ENCODE assay signal across 9 cellular contexts in the genomic region with DNA sequence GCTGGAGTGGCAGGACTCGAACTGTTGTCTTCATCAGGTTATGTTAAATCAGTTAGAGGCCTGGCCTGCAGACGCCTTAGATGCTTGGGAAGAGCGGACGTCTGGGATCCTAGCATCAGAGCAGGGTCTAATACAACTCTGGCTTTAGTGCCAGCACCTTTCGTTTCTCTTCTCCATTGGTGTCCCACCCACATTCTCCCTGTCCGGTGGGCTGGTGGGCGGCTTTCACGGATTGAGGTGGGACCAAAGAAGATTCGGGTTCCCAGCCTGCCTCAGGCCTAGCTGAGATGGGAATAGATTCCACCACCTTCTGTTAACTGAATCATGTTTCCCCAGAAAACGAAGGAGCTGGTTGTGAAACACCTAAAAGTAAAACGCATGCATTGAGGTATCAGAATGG. TPM values are rescaled to one million over a fixed set of nuclear protein-coding genes. Genes with fewer than 3 reads are reported as not detected.
DNase-seq lines count a peak whose midpoint lies in the region; ATAC-seq and TF ChIP-seq lines count a peak whose summit lies in the region.
"Had no signal": no experiment of that assay in that cellular context is flagged by ENCODE, and none has a peak within 500 bp of the region (broad histone marks: within the 10 kb centered on the region; RNA-seq: fewer than 3 reads in every experiment).

No MANE protein-coding gene starts in this region.

- 56% methylated on average over 11 of the region's 11 CpGs for WGBS in HUES64

- TF ChIP-seq CTCF in C4-2B (conservative IDR thresholded peaks at IDR 0.05) (no peak), coronary artery (IDR thresholded peaks at IDR 0.05) (no peak)

- DNase-seq in coronary artery (ENCODE audit: low spot score) (no peak), NCI-H187 (lab: John Stamatoyannopoulos, UW) (no peak), NCI-H2107 treated with DMSO at 0.1 percent for 48 hours (lab: John Stamatoyannopoulos, UW; ENCODE audit: unreplicated experiment) (no peak)
- DNase-seq: activated gamma-delta T cell treated with Interleukin-2 at 50 U/mL for 16 hours had no signal

- H3K4me3 ChIP-seq in HUES64 (ENCODE audit: low read length), result peak overlapping the region; percentile 84
- H3K4me3 ChIP-seq in coronary artery, result peak overlapping the region; percentile 84
- peak overlapping the region; percentile 55 for H3K4me3 ChIP-seq in neuron (ENCODE audit: low read length)

- H3K9me3 ChIP-seq in HUES64 (ENCODE audit: insufficient read depth, low read depth, low read length), result no peaks in the 10 kb centered on the region
- no peaks in the 10 kb centered on the region for H3K9me3 ChIP-seq in neuron (ENCODE audit: low read length)

- no peak overlapping the region for H2AFZ ChIP-seq in neuron (ENCODE audit: low read depth, low read length)

- no peaks in the 10 kb centered on the region for H3K36me3 ChIP-seq in HUES64 (ENCODE audit: insufficient read depth, low read length)
- H3K36me3 ChIP-seq in neuron (ENCODE audit: insufficient read depth, low read length), result no peaks in the 10 kb centered on the region

- peak overlapping the region; percentile 85; the same call in 1 of the 2 replicates for H3K27ac ChIP-seq in C4-2B
- H3K27ac ChIP-seq in HUES64 (ENCODE audit: low read depth, low read length), result no peak overlapping the region
- peak overlapping the region; percentile 80 to 86 for H3K27ac ChIP-seq in coronary artery

- no peak overlapping the region for H3K9ac ChIP-seq in HUES64 (ENCODE audit: low read depth, low read length)

- no peaks in the 10 kb centered on the region for H3K27me3 ChIP-seq in HUES64 (ENCODE audit: insufficient read depth, low read length)
- no peaks in the 10 kb centered on the region for H3K27me3 ChIP-seq in neuron (ENCODE audit: insufficient read depth, low read length)

- H3K4me1 ChIP-seq in HUES64 (ENCODE audit: insufficient read depth, low read length), result no peaks in the 10 kb centered on the region
- peaks cover 4% of the 10 kb centered on the region for H3K4me1 ChIP-seq in neuron (ENCODE audit: insufficient read depth, low read length)

- no peak for ATAC-seq in HG03460 (IDR thresholded peaks at IDR 0.05; ENCODE audit: unreplicated experiment)
- ATAC-seq in GM19324 (IDR thresholded peaks at IDR 0.05; ENCODE audit: low FRiP score, unreplicated experiment), result no peak

RNA-seq across cellular contexts. Expression of gene PDK3, which starts 0.9 kb away (rescaled TPM):
- 11.6 TPM for polyA plus RNA-seq in HUES64 (2013, experiment 1 of 2)
- 12.9 TPM for polyA plus RNA-seq in HUES64 (2013, experiment 2 of 2)
